In genomic region chr2:90069290-90069894, GRCh38 we compare ENCODE assay signal across 8 cellular contexts.
DNase-seq lines count a peak whose midpoint lies in the region; ATAC-seq and TF ChIP-seq lines count a peak whose summit lies in the region.

No MANE protein-coding gene starts in this region.

- H3K4me3 ChIP-seq in GM12865 (ENCODE audit: low read depth, low read length) (no peak overlapping the region), iPS-20b (ENCODE audit: low read length) (0 out of 2 replicates have a peak overlapping the region, but pooled peaks have one; percentile 3)

- peak; percentile 48 for TF ChIP-seq CTCF in GM12865 (IDR thresholded peaks at IDR 0.05; ENCODE audit: insufficient read depth, low read depth, low read length, missing control alignments)

- H3K27me3 ChIP-seq in iPS-20b (ENCODE audit: insufficient read depth, low read length) = no peaks in the 10 kb centered on the region

- ATAC-seq in HG03039 (IDR thresholded peaks at IDR 0.05; ENCODE audit: unreplicated experiment) (peak; percentile 81), SK-N-SH treated with all-trans-retinoic acid at 6 μM for 48 hours (peak; percentile 100), HG03025 (IDR thresholded peaks at IDR 0.05; ENCODE audit: low FRiP score, unreplicated experiment) (no peak)
- ATAC-seq in activated CD4-positive, CD25-positive, alpha-beta regulatory T cell treated with anti-CD3 and anti-CD28 coated beads, Interleukin-2, amount 50 U/mL, for 24 hours = no peak

- no peak overlapping the region for H3K9ac ChIP-seq in iPS-20b (ENCODE audit: low read depth, low read length)

- peak; percentile 4 for DNase-seq in AG08395 (ENCODE audit: low spot score)
- peak; percentile 22 for DNase-seq in GM12865 (ENCODE audit: low read depth)
- DNase-seq in A172 (ENCODE audit: low spot score) = no peak

- H3K36me3 ChIP-seq in iPS-20b (ENCODE audit: insufficient read depth, low read depth, low read length) = no peaks in the 10 kb centered on the region

- H3K27ac ChIP-seq in iPS-20b (ENCODE audit: low read length) = no peak overlapping the region

- H3K4me1 ChIP-seq in iPS-20b (ENCODE audit: insufficient read depth, low read length) = no peaks in the 10 kb centered on the region; the same call in 1 of the 2 replicates

- no peaks in the 10 kb centered on the region for H3K9me3 ChIP-seq in iPS-20b (ENCODE audit: insufficient read depth, low read depth, low read length)

TF ChIP-seq in SK-N-SH treated with all-trans-retinoic acid at 6 μM for 48 hours, 23 proteins besides CTCF, POLR2A, EP300 and RAD21:
- TF ChIP-seq CREB5 (CRISPR knock-in tag; IDR thresholded peaks at IDR 0.05; ENCODE audit: low read depth) = no peak

Comparison
In these comparisons a context has a peak if more than half of its experiments do, and no peak if none do; other contexts are left out.
1. ATAC-seq: peak in HG03039 (single experiment) and SK-N-SH treated with all-trans-retinoic acid at 6 μM for 48 hours (single experiment); none in activated CD4-positive, CD25-positive, alpha-beta regulatory T cell treated with anti-CD3 and anti-CD28 coated beads, Interleukin-2, amount 50 U/mL, for 24 hours (0 of 2) and HG03025 (single experiment).